ENCODE assay signal across 8 cellular contexts in genomic region chr5:172771439-172772111, GRCh38. TPM values are rescaled to one million over a fixed set of nuclear protein-coding genes. Genes with fewer than 3 reads are reported as not detected.
DNase-seq lines count a peak whose midpoint lies in the region; ATAC-seq, FAIRE-seq and TF ChIP-seq lines count a peak whose summit lies in the region.

No MANE protein-coding gene starts in this region.

- FAIRE-seq in urothelium cell line (lab: Jason Lieb, UNC): no peak

- no peaks in the 10 kb centered on the region for H3K9me3 ChIP-seq in mucosa of descending colon

- peak overlapping the region; percentile 86 for H3K4me3 ChIP-seq in mucosa of descending colon

- H3K36me3 Mint-ChIP-seq in activated naive CD4-positive, alpha-beta T cell treated with anti-CD3 and anti-CD28 coated beads, Interleukin-2, amount 10 ng/mL, durations not matched to agents 7 days and 5 days: peaks cover 14% of the 10 kb centered on the region
- peaks cover 46% of the 10 kb centered on the region for H3K36me3 Mint-ChIP-seq in dendritic cell treated with granulocyte-macrophage colony-stimulating factor and Interleukin-4, amounts not matched to agents 40 ng/mL and 50 ng/mL, for 4 days (ENCODE audit: low read depth)

- H3K27ac Mint-ChIP-seq in activated naive CD4-positive, alpha-beta T cell treated with anti-CD3 and anti-CD28 coated beads, Interleukin-2, amount 10 ng/mL, durations not matched to agents 7 days and 5 days: peak overlapping the region; percentile 98
- peak overlapping the region; percentile 100 for H3K27ac Mint-ChIP-seq in dendritic cell treated with granulocyte-macrophage colony-stimulating factor and Interleukin-4, amounts not matched to agents 40 ng/mL and 50 ng/mL, for 4 days

- H3K4me3 Mint-ChIP-seq in activated naive CD4-positive, alpha-beta T cell treated with anti-CD3 and anti-CD28 coated beads, Interleukin-2, amount 10 ng/mL, durations not matched to agents 7 days and 5 days: peak overlapping the region; percentile 86
- peak overlapping the region; percentile 92 for H3K4me3 Mint-ChIP-seq in dendritic cell treated with granulocyte-macrophage colony-stimulating factor and Interleukin-4, amounts not matched to agents 40 ng/mL and 50 ng/mL, for 4 days

- intact Hi-C loops in dendritic cell treated with granulocyte-macrophage colony-stimulating factor and Interleukin-4, amounts not matched to agents 40 ng/mL and 50 ng/mL, for 4 days (cut with micrococcal nuclease): loop anchor here (1.0 to 5.0 kb wide), 4 partner anchors 27 to 116 kb away; no protein-coding TSS in a partner anchor
- intact Hi-C loops in mucosa of descending colon (cut with DNase I, micrococcal nuclease): loop anchor here (5.0 to 10.0 kb wide), 3 partner anchors 54 to 133 kb away; no protein-coding TSS in a partner anchor

- H3K4me1 ChIP-seq in mucosa of descending colon (ENCODE audit: low read depth): peaks cover 71% of the 10 kb centered on the region

- TF ChIP-seq CTCF in mucosa of descending colon (IDR thresholded peaks at IDR 0.05): no peak

- H3K27me3 Mint-ChIP-seq in activated naive CD4-positive, alpha-beta T cell treated with anti-CD3 and anti-CD28 coated beads, Interleukin-2, amount 10 ng/mL, durations not matched to agents 7 days and 5 days: no peaks in the 10 kb centered on the region
- no peaks in the 10 kb centered on the region for H3K27me3 Mint-ChIP-seq in dendritic cell treated with granulocyte-macrophage colony-stimulating factor and Interleukin-4, amounts not matched to agents 40 ng/mL and 50 ng/mL, for 4 days

- DNase-seq in activated naive CD4-positive, alpha-beta T cell treated with anti-CD3 and anti-CD28 coated beads, Interleukin-2, amount 10 ng/mL, durations not matched to agents 7 days and 5 days: no peak
- DNase-seq in activated naive CD4-positive, alpha-beta T cell treated with Interleukin-2 at 50 U/mL for 16 hours: no peak
- DNase-seq in RPMI8226 (peak; percentile 59), mucosa of descending colon (no peak), urothelium cell line (ENCODE audit: low spot score) (no peak), GOT3 (lab: John Stamatoyannopoulos, UW) (no peak)

- no peaks in the 10 kb centered on the region for H3K36me3 ChIP-seq in mucosa of descending colon (ENCODE audit: low read depth)

- CTCF ChIA-PET in activated naive CD4-positive, alpha-beta T cell treated with anti-CD3 and anti-CD28 coated beads, Interleukin-2, amount 10 ng/mL, durations not matched to agents 7 days and 5 days (lab: Charles Lee): interaction anchor here (0.6 to 2.9 kb wide), 16 partner anchors 7 to 187 kb away, joined by 3 to 18 read pairs (median 4); no protein-coding TSS in a partner anchor

- H3K4me1 Mint-ChIP-seq in activated naive CD4-positive, alpha-beta T cell treated with anti-CD3 and anti-CD28 coated beads, Interleukin-2, amount 10 ng/mL, durations not matched to agents 7 days and 5 days: peaks cover 58% of the 10 kb centered on the region
- H3K4me1 Mint-ChIP-seq in dendritic cell treated with granulocyte-macrophage colony-stimulating factor and Interleukin-4, amounts not matched to agents 40 ng/mL and 50 ng/mL, for 4 days (ENCODE audit: low read depth): peaks cover 75% of the 10 kb centered on the region

- ATAC-seq in mucosa of descending colon: no peak
- ATAC-seq in HG02981 (IDR thresholded peaks at IDR 0.05; ENCODE audit: unreplicated experiment): no peak

- H3K9me3 Mint-ChIP-seq in activated naive CD4-positive, alpha-beta T cell treated with anti-CD3 and anti-CD28 coated beads, Interleukin-2, amount 10 ng/mL, durations not matched to agents 7 days and 5 days: no peaks in the 10 kb centered on the region
- H3K9me3 Mint-ChIP-seq in dendritic cell treated with granulocyte-macrophage colony-stimulating factor and Interleukin-4, amounts not matched to agents 40 ng/mL and 50 ng/mL, for 4 days: no peaks in the 10 kb centered on the region

RNA-seq across cellular contexts. Expression of gene DUSP1, which starts 0.6 kb away (rescaled TPM):
- total RNA-seq in mucosa of descending colon: 100 to 1,000 TPM in 2 of 3 donors, 10 to 100 TPM in 1; 90.9 to 233 (median 137) TPM
